ENCODE assay signal across 22 cellular contexts in the genomic region with DNA sequence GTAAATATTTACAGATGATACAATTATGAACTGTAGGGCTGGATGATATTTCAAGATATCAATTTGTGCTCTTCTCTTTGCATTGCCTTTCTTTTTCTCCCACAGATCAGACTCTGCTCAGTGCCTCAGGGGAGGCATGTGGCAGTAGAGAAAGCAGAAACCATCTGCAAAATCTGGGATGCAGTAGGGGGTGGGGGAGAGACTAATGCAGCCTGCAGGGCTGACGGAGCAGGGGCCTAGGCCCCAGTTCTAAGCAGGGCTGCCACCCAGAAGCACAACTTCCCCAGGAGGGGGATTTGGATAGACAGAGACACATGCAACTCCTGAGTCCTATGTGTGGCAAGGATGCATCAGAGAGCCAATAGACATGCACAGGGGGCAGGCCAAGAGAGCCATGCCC.
A peak's percentile ranks its signal among the peaks of the same experiment; 100 is the strongest.
DNase-seq lines count a peak whose midpoint lies in the region; ATAC-seq and TF ChIP-seq lines count a peak whose summit lies in the region.
"Had no signal": no experiment of that assay in that cellular context is flagged by ENCODE, and none has a peak within 500 bp of the region (broad histone marks: within the 10 kb centered on the region; RNA-seq: fewer than 3 reads in every experiment).

No MANE protein-coding gene starts in this region.

- no peak overlapping the region for H3K9ac ChIP-seq in IMR-90 (ENCODE audit: low read depth, low read length)
- H3K9ac ChIP-seq in neural progenitor cell, result no peak overlapping the region
- H3K9ac ChIP-seq: BLaER1, GM23248 had no signal

- DNase-seq in NCI-H1694 treated with DMSO at 0.1 percent for 48 hours (lab: John Stamatoyannopoulos, UW) (peak; percentile 36), NCI-H1694 (lab: John Stamatoyannopoulos, UW) (no peak), IMR-90 (no peak), SJCRH30 (peak; percentile 75 to 87), neural progenitor cell (ENCODE audit: low spot score) (no peak), immature natural killer cell (no peak), KG1 (lab: John Stamatoyannopoulos, UW) (no peak), NOMO-1 treated with dmso at 0.1 percent for 144 hours (lab: John Stamatoyannopoulos, UW; ENCODE audit: unreplicated experiment) (no peak)
- DNase-seq: Caco-2; CD4-positive, alpha-beta memory T cell; GM23248; HFFc6; Kasumi-1; NCI-H2029; NCI-H446 treated with DMSO at 0.1 percent for 48 hours; OCI-M1; SIG-M5; T-helper 2 cell had no signal

- no peak overlapping the region for H2BK15ac ChIP-seq in IMR-90 (ENCODE audit: low read depth, low read length)

- no peak overlapping the region for H3K4ac ChIP-seq in IMR-90 (ENCODE audit: low read depth, low read length)

- no peak for TF ChIP-seq POLR2A in IMR-90 (IDR thresholded peaks at IDR 0.05; ENCODE audit: low read depth, low read length)

- H3F3A ChIP-seq in neural progenitor cell (ENCODE audit: low read depth), result no peaks in the 10 kb centered on the region

- H3K18ac ChIP-seq in IMR-90 (ENCODE audit: low read depth, low read length), result no peak overlapping the region

- H3K4me1 ChIP-seq in IMR-90 (ENCODE audit: control insufficient read depth, insufficient read depth, low read length) (peaks cover 5% of the 10 kb centered on the region), SJCRH30 (peaks cover 12% of the 10 kb centered on the region), neural progenitor cell (no peaks in the 10 kb centered on the region)
- H3K4me1 ChIP-seq: BLaER1, HAP-1 had no signal

- no peaks in the 10 kb centered on the region for H3K27me3 ChIP-seq in IMR-90 (ENCODE audit: control insufficient read depth, insufficient read depth, low read length)
- H3K27me3 ChIP-seq in SJCRH30, result no peaks in the 10 kb centered on the region
- no peaks in the 10 kb centered on the region for H3K27me3 ChIP-seq in neural progenitor cell
- H3K27me3 ChIP-seq: BLaER1 had no signal

- H3K36me3 ChIP-seq in IMR-90 (ENCODE audit: control insufficient read depth, insufficient read depth, low read length), result no peaks in the 10 kb centered on the region
- H3K36me3 ChIP-seq in SJCRH30, result no peaks in the 10 kb centered on the region
- no peaks in the 10 kb centered on the region for H3K36me3 ChIP-seq in neural progenitor cell
- H3K36me3 ChIP-seq: BLaER1, HAP-1 had no signal

- H3K4me3 Mint-ChIP-seq in neural progenitor cell, result no peak overlapping the region
- no peak overlapping the region for H3K4me3 Mint-ChIP-seq in immature natural killer cell
- H3K4me3 Mint-ChIP-seq: CD4-positive, alpha-beta memory T cell; HFFc6 had no signal

- no peak for TF ChIP-seq RAD21 in IMR-90 (IDR thresholded peaks at IDR 0.05; ENCODE audit: low read length)

- no peak overlapping the region for H2BK120ac ChIP-seq in IMR-90 (ENCODE audit: low read depth, low read length)

- H3K14ac ChIP-seq in IMR-90 (replicated peaks; ENCODE audit: low read depth, low read length), result no peak overlapping the region

- H3K9me3 Mint-ChIP-seq in neural progenitor cell, result no peaks in the 10 kb centered on the region
- H3K9me3 Mint-ChIP-seq in immature natural killer cell, result no peaks in the 10 kb centered on the region
- H3K9me3 Mint-ChIP-seq: CD4-positive, alpha-beta memory T cell; HFFc6 had no signal

- no peak overlapping the region for H2BK5ac ChIP-seq in IMR-90 (ENCODE audit: low read depth, low read length, poor library complexity, severe bottlenecking)

- H2AK5ac ChIP-seq in IMR-90 (ENCODE audit: low read depth, low read length), result peak overlapping the region; percentile 27; the same call in 1 of the 2 replicates

- H3K9me1 ChIP-seq in IMR-90 (ENCODE audit: insufficient read depth, low read length), result peaks cover 8% of the 10 kb centered on the region

- no peak overlapping the region for H2BK20ac ChIP-seq in IMR-90 (ENCODE audit: low read depth, low read length)

- H4K5ac ChIP-seq in IMR-90 (ENCODE audit: low read depth, low read length), result no peak overlapping the region

- CTCF ChIA-PET in IMR-90 (lab: Yijun Ruan, JAX), result no interaction called here

- no TSS peak for BruUV-seq in IMR-90 (replicated peaks; lab: Mats Ljungman, UMichigan)

- H3K36me3 Mint-ChIP-seq in neural progenitor cell, result no peaks in the 10 kb centered on the region
- peaks cover 5 to 15% (median 11%) of the 10 kb centered on the region in 3 donors for H3K36me3 Mint-ChIP-seq in immature natural killer cell

- ATAC-seq in IMR-90 (ENCODE audit: low read depth), result no peak
- ATAC-seq: GM12878 had no signal

- H3K56ac ChIP-seq in IMR-90 (ENCODE audit: extremely low read depth, insufficient read depth, low read length), result no peak overlapping the region

- no CpG with 5 or more reads among the region's 1 CpG for WGBS in IMR-90 (ENCODE audit: extremely low coverage in 2 of 2, insufficient read length in 1 of 2), 2 experiments

- H3K27ac Mint-ChIP-seq in neural progenitor cell (peak overlapping the region; percentile 21), immature natural killer cell (no peak overlapping the region)
- H3K27ac Mint-ChIP-seq: CD4-positive, alpha-beta memory T cell; HFFc6 had no signal

- POLR2A ChIA-PET in IMR-90 (lab: Charles Lee; ENCODE audit: unreplicated experiment), result no interaction called here

- intact Hi-C loops in IMR-90 (cut with micrococcal nuclease), result no loop called here

- no peak for TF ChIP-seq CTCF in IMR-90 (conservative IDR thresholded peaks at IDR 0.05; ENCODE audit: low read depth, low read length)
- no peak for TF ChIP-seq CTCF in neural progenitor cell (IDR thresholded peaks at IDR 0.05)

- no peak overlapping the region for H3K23ac ChIP-seq in IMR-90 (ENCODE audit: low read depth, low read length)

- dilution Hi-C loops in IMR-90 (cut with HindIII; ENCODE audit: low sequenced_read_pairs, unreplicated experiment), result no loop called here

- H4K8ac ChIP-seq in IMR-90 (ENCODE audit: low read depth in 2 of 2, low read length in 2 of 2), result no peak overlapping the region

- H3K27me3 Mint-ChIP-seq in neural progenitor cell (ENCODE audit: insufficient read depth, low read depth), result peaks cover 3% of the 10 kb centered on the region
- peaks cover 0 to 2% (median 2%) of the 10 kb centered on the region in 3 donors for H3K27me3 Mint-ChIP-seq in immature natural killer cell (ENCODE audit: low read depth in 3 of 3)
- H3K27me3 Mint-ChIP-seq: CD4-positive, alpha-beta memory T cell had no signal

- H3K4me1 Mint-ChIP-seq in neural progenitor cell (peaks cover 18% of the 10 kb centered on the region), immature natural killer cell (peaks cover 8% of the 10 kb centered on the region in 2 donors)

- H3K27ac ChIP-seq in IMR-90 (ENCODE audit: insufficient read depth, low read length) (no peak overlapping the region), SJCRH30 (no peak overlapping the region), neural progenitor cell (no peak overlapping the region)
- H3K27ac ChIP-seq: BLaER1, GM23248, HL-60 had no signal

- H3K4me2 ChIP-seq in IMR-90 (ENCODE audit: low read depth, low read length) (no peak overlapping the region), neural progenitor cell (no peak overlapping the region)
- H3K4me2 ChIP-seq: BLaER1 had no signal

- H2AFZ ChIP-seq in IMR-90 (replicated peaks; ENCODE audit: low read length, poor library complexity) (no peak overlapping the region), neural progenitor cell (replicated peaks) (no peak overlapping the region)
- H2AFZ ChIP-seq: GM23248 had no signal

- H4K20me1 ChIP-seq in IMR-90 (ENCODE audit: insufficient read depth, low read length), result no peaks in the 10 kb centered on the region
- H4K20me1 ChIP-seq in neural progenitor cell (ENCODE audit: low read depth), result no peaks in the 10 kb centered on the region
- H4K20me1 ChIP-seq: BLaER1 had no signal

- peaks cover 2% of the 10 kb centered on the region; the same call in 1 of the 2 replicates for H3K9me3 ChIP-seq in IMR-90 (ENCODE audit: control insufficient read depth, insufficient read depth, low read length)
- no peaks in the 10 kb centered on the region for H3K9me3 ChIP-seq in SJCRH30 (replicated peaks)
- H3K9me3 ChIP-seq in neural progenitor cell (ENCODE audit: low read depth), result no peaks in the 10 kb centered on the region
- H3K9me3 ChIP-seq: BLaER1, Caco-2, HAP-1 had no signal

- H4K91ac ChIP-seq in IMR-90 (ENCODE audit: insufficient read depth, low read depth, low read length), result no peak overlapping the region

- peaks cover 0 to 4% of the 10 kb centered on the region in 2 experiments; a peak in 1 of 4 replicates for H3K79me1 ChIP-seq in IMR-90 (ENCODE audit: low read depth in 1 of 2, low read length in 2 of 2)

- H3K4me3 ChIP-seq in IMR-90 (ENCODE audit: insufficient read depth, low read depth, low read length) (no peak overlapping the region), SJCRH30 (no peak overlapping the region), neural progenitor cell (no peak overlapping the region)
- H3K4me3 ChIP-seq: BLaER1, GM12878, GM23248, HAP-1 had no signal

- no peak overlapping the region for H2AK9ac ChIP-seq in IMR-90 (replicated peaks; ENCODE audit: low read depth, low read length, poor library complexity)

- in situ Hi-C loops in IMR-90 (cut with MboI; ENCODE audit: low sequenced_read_pairs), result no loop called here

- H3K79me2 ChIP-seq in neural progenitor cell (ENCODE audit: low read depth), result no peaks in the 10 kb centered on the region

TF ChIP-seq in IMR-90, 13 proteins besides CTCF, POLR2A, EP300 and RAD21 (continues in another document):
- no peak for TF ChIP-seq RFX5 (IDR thresholded peaks at IDR 0.05; ENCODE audit: low read depth, low read length)
- TF ChIP-seq, protein P1, sequence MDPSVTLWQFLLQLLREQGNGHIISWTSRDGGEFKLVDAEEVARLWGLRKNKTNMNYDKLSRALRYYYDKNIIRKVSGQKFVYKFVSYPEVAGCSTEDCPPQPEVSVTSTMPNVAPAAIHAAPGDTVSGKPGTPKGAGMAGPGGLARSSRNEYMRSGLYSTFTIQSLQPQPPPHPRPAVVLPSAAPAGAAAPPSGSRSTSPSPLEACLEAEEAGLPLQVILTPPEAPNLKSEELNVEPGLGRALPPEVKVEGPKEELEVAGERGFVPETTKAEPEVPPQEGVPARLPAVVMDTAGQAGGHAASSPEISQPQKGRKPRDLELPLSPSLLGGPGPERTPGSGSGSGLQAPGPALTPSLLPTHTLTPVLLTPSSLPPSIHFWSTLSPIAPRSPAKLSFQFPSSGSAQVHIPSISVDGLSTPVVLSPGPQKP (IDR thresholded peaks at IDR 0.05; ENCODE audit: borderline replicate concordance, low read depth, low read length), result no peak
- TF ChIP-seq MAZ (IDR thresholded peaks at IDR 0.05; ENCODE audit: borderline replicate concordance, low read depth, low read length), result no peak
- no peak for TF ChIP-seq CEBPB (IDR thresholded peaks at IDR 0.05; ENCODE audit: low read depth, low read length)
- TF ChIP-seq CHD1 (IDR thresholded peaks at IDR 0.05; ENCODE audit: low read depth, low read length), result no peak
- no peak for TF ChIP-seq RCOR1 (IDR thresholded peaks at IDR 0.05; ENCODE audit: insufficient replicate concordance, low read length)
- no peak for TF ChIP-seq FOS (IDR thresholded peaks at IDR 0.05; ENCODE audit: low read depth, low read length)
- TF ChIP-seq MAFK (IDR thresholded peaks at IDR 0.05; ENCODE audit: low read depth, low read length), result no peak

Comparison
In these comparisons a context has a peak if more than half of its experiments do, and no peak if none do; other contexts are left out.
1. DNase-seq: peak in NCI-H1694 treated with DMSO at 0.1 percent for 48 hours (single experiment) and SJCRH30 (2 of 2); none in NCI-H1694 (single experiment), IMR-90 (single experiment), neural progenitor cell (single experiment), immature natural killer cell (0 of 3), KG1 (single experiment) and NOMO-1 treated with dmso at 0.1 percent for 144 hours (single experiment).